In genomic region chr14:24122971-24123370, GRCh38 we compare ENCODE assay signal across 1 cellular context.
TF ChIP-seq lines count a peak whose summit lies in the region.

No MANE protein-coding gene starts in this region.

TF ChIP-seq in GM12878, 131 proteins besides CTCF, POLR2A, EP300 and RAD21:
- TF ChIP-seq HCFC1 (IDR thresholded peaks at IDR 0.05; ENCODE audit: low read length) (no peak), TCF3 (IDR thresholded peaks at IDR 0.05; ENCODE audit: borderline replicate concordance, insufficient read depth, low read depth, low read length) (no peak)
- TF ChIP-seq, protein P1, sequence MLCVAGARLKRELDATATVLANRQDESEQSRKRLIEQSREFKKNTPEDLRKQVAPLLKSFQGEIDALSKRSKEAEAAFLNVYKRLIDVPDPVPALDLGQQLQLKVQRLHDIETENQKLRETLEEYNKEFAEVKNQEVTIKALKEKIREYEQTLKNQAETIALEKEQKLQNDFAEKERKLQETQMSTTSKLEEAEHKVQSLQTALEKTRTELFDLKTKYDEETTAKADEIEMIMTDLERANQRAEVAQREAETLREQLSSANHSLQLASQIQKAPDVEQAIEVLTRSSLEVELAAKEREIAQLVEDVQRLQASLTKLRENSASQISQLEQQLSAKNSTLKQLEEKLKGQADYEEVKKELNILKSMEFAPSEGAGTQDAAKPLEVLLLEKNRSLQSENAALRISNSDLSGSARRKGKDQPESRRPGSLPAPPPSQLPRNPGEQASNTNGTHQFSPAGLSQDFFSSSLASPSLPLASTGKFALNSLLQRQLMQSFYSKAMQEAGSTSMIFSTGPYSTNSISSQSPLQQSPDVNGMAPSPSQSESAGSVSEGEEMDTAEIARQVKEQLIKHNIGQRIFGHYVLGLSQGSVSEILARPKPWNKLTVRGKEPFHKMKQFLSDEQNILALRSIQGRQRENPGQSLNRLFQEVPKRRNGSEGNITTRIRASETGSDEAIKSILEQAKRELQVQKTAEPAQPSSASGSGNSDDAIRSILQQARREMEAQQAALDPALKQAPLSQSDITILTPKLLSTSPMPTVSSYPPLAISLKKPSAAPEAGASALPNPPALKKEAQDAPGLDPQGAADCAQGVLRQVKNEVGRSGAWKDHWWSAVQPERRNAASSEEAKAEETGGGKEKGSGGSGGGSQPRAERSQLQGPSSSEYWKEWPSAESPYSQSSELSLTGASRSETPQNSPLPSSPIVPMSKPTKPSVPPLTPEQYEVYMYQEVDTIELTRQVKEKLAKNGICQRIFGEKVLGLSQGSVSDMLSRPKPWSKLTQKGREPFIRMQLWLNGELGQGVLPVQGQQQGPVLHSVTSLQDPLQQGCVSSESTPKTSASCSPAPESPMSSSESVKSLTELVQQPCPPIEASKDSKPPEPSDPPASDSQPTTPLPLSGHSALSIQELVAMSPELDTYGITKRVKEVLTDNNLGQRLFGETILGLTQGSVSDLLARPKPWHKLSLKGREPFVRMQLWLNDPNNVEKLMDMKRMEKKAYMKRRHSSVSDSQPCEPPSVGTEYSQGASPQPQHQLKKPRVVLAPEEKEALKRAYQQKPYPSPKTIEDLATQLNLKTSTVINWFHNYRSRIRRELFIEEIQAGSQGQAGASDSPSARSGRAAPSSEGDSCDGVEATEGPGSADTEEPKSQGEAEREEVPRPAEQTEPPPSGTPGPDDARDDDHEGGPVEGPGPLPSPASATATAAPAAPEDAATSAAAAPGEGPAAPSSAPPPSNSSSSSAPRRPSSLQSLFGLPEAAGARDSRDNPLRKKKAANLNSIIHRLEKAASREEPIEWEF (IDR thresholded peaks at IDR 0.05; ENCODE audit: insufficient replicate concordance, low read depth, low read length), result no peak
